In the genomic region with DNA sequence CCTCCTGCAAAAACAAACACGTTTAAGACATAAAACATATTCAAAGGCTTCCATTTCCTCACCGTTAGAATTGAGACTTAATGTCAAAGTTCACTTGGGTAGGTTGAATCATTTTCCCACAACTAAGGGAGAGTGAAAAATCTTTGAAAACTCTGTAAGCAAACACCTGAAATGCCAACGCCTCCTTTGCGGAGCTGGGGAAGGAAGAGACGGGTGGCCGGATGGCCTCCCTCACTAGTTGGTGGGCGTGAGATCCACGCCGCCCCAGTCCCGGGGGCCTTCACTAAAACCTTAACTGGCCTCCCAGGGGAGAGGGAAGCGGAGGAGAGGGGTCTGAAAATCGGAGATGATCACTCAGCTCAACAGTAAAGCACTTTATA, we compare ENCODE assay signal across 8 cellular contexts. TPM values are rescaled to one million over a fixed set of nuclear protein-coding genes. Genes with fewer than 3 reads are reported as not detected.
DNase-seq lines count a peak whose midpoint lies in the region; ATAC-seq and TF ChIP-seq lines count a peak whose summit lies in the region.

No MANE protein-coding gene starts in this region.

- H3K9me3 ChIP-seq in OCI-LY7 (ENCODE audit: low read length) = no peaks in the 10 kb centered on the region
- H3K9me3 ChIP-seq in iPS-15b (ENCODE audit: control insufficient read depth, insufficient read depth, low read length) = no peaks in the 10 kb centered on the region

- peaks cover 12 to 17% of the 10 kb centered on the region in 2 donors for H3K36me3 Mint-ChIP-seq in activated naive CD4-positive, alpha-beta T cell treated with anti-CD3 and anti-CD28 coated beads, Interleukin-2, amount 50 U/mL, for 72 hours

- BruUV-seq in OCI-LY7 (replicated peaks; lab: Mats Ljungman, UMichigan) = TSS peak; percentile 57

- peak overlapping the region; percentile 92 to 96 for H3K27ac Mint-ChIP-seq in activated naive CD4-positive, alpha-beta T cell treated with anti-CD3 and anti-CD28 coated beads, Interleukin-2, amount 50 U/mL, for 72 hours

- POLR2A ChIA-PET in OCI-LY7 (lab: Charles Lee) = interaction anchor here (2.6 kb wide), 1 partner anchor 11 kb away, joined by 21 read pairs; a partner anchor contains a TSS

- peak overlapping the region; percentile 84 for H3K4me2 ChIP-seq in OCI-LY7 (ENCODE audit: low read length)

- DNase-seq in SIG-M5 treated with dmso at 0.1 percent for 504 hours (lab: John Stamatoyannopoulos, UW; ENCODE audit: unreplicated experiment) = peak; percentile 51
- no peak for DNase-seq in SIG-M5 (lab: John Stamatoyannopoulos, UW)
- peak; percentile 57 for DNase-seq in OCI-LY7 (ENCODE audit: low spot score)
- DNase-seq in activated naive CD4-positive, alpha-beta T cell treated with anti-CD3 and anti-CD28 coated beads, Interleukin-2, amount 50 U/mL, for 72 hours (ENCODE audit: low spot score in 2 of 2) = peak in 1 of 2 donors; percentile 40
- DNase-seq in stimulated activated CD4-positive, alpha-beta T cell treated with anti-CD3 and anti-CD28 coated beads, Interleukin-12 subunit alpha, Interleukin-12 subunit beta, amount 100 ng/mL, for 4 hours = peak; percentile 28
- DNase-seq in cerebellum (ENCODE audit: low spot score) = no peak

- peak overlapping the region; percentile 99 for H3K9ac ChIP-seq in iPS-15b (ENCODE audit: low read depth, low read length)

- H3K9me2 ChIP-seq in OCI-LY7 (ENCODE audit: insufficient read depth, low read length) = no peaks in the 10 kb centered on the region

- H3K27me3 ChIP-seq in iPS-15b (ENCODE audit: control insufficient read depth, insufficient read depth, low read length) = no peaks in the 10 kb centered on the region

- peak; percentile 14 to 28 for ATAC-seq in activated naive CD4-positive, alpha-beta T cell treated with anti-CD3 and anti-CD28 coated beads, Interleukin-2, amount 50 U/mL, for 72 hours
- no peak for ATAC-seq in GM19463 (IDR thresholded peaks at IDR 0.05; ENCODE audit: unreplicated experiment)

- no peak for TF ChIP-seq CTCF in OCI-LY7 (conservative IDR thresholded peaks at IDR 0.05; ENCODE audit: low read length)

- H3K4me1 ChIP-seq in OCI-LY7 (ENCODE audit: insufficient read depth, low read length, poor library complexity, severe bottlenecking) = peaks cover 19% of the 10 kb centered on the region
- H3K4me1 ChIP-seq in iPS-15b (ENCODE audit: control insufficient read depth, insufficient read depth, low read length) = peaks cover 5% of the 10 kb centered on the region

- peak overlapping the region; percentile 87 for H3K27ac ChIP-seq in OCI-LY7 (ENCODE audit: low read depth, low read length, poor library complexity, severe bottlenecking)

- H4K20me1 ChIP-seq in OCI-LY7 (ENCODE audit: insufficient read depth, low read length) = no peaks in the 10 kb centered on the region

- peaks cover 36% of the 10 kb centered on the region for H3K79me2 ChIP-seq in OCI-LY7 (ENCODE audit: insufficient read depth, low read depth, low read length)

- H3K4me3 ChIP-seq in OCI-LY7 (ENCODE audit: low read depth, low read length, poor library complexity, severe bottlenecking) (peak overlapping the region; percentile 79), iPS-15b (ENCODE audit: low read depth, low read length) (peak overlapping the region; percentile 82)

- no peaks in the 10 kb centered on the region for H3K9me3 Mint-ChIP-seq in activated naive CD4-positive, alpha-beta T cell treated with anti-CD3 and anti-CD28 coated beads, Interleukin-2, amount 50 U/mL, for 72 hours

- CTCF ChIA-PET in OCI-LY7 (lab: Charles Lee; ENCODE audit: unreplicated experiment) = interaction anchor here (0.6 to 1.2 kb wide), 3 partner anchors 10 to 85 kb away, joined by 3 read pairs; a partner anchor contains a TSS

- intact Hi-C loops in OCI-LY7 (cut with micrococcal nuclease; ENCODE audit: unreplicated experiment) = no loop called here

- H2AFZ ChIP-seq in OCI-LY7 (ENCODE audit: low read length) = peak overlapping the region; percentile 27; the same call in 1 of the 2 replicates

- 0 out of 2 replicates have a peak, but pooled peaks cover 5% of the 10 kb centered on the region for H3K36me3 ChIP-seq in OCI-LY7 (ENCODE audit: insufficient read depth, low read length)
- no peaks in the 10 kb centered on the region for H3K36me3 ChIP-seq in iPS-15b (ENCODE audit: control insufficient read depth, insufficient read depth, low read length)

RNA-seq across cellular contexts. Expression of a gene that starts 0.8 kb away (rescaled TPM):
- total RNA-seq in OCI-LY7 (2014; rRNA removed; shearing (Covaris generic)) = 40.8 and 53.1 TPM in 2 replicates
- 45.6 and 48.9 TPM in 2 replicates for total RNA-seq in OCI-LY7 (2022)
- total RNA-seq in activated naive CD4-positive, alpha-beta T cell treated with anti-CD3 and anti-CD28 coated beads, Interleukin-2, amount 50 U/mL, for 72 hours = 10 to 100 TPM; 38.9 to 93.4 TPM
- total RNA-seq in cerebellum = 41.9 TPM

RNA-seq across cellular contexts. Expression of a gene that starts 10.4 kb away (rescaled TPM):
- total RNA-seq in OCI-LY7 (2014; rRNA removed; shearing (Covaris generic)) = 65.7 and 82.3 TPM in 2 replicates
- total RNA-seq in OCI-LY7 (2022) (126 and 134 TPM in 2 replicates), cerebellum (30.4 TPM)
- total RNA-seq in activated naive CD4-positive, alpha-beta T cell treated with anti-CD3 and anti-CD28 coated beads, Interleukin-2, amount 50 U/mL, for 72 hours = 100 to 1,000 TPM; 130 to 270 TPM

Comparison
In these comparisons a context has a peak if more than half of its experiments do, and no peak if none do; other contexts are left out.
1. DNase-seq: peak in SIG-M5 treated with dmso at 0.1 percent for 504 hours (single experiment), OCI-LY7 (single experiment) and stimulated activated CD4-positive, alpha-beta T cell treated with anti-CD3 and anti-CD28 coated beads, Interleukin-12 subunit alpha, Interleukin-12 subunit beta, amount 100 ng/mL, for 4 hours (single experiment); none in SIG-M5 (single experiment) and cerebellum (single experiment).